In the genomic region with DNA sequence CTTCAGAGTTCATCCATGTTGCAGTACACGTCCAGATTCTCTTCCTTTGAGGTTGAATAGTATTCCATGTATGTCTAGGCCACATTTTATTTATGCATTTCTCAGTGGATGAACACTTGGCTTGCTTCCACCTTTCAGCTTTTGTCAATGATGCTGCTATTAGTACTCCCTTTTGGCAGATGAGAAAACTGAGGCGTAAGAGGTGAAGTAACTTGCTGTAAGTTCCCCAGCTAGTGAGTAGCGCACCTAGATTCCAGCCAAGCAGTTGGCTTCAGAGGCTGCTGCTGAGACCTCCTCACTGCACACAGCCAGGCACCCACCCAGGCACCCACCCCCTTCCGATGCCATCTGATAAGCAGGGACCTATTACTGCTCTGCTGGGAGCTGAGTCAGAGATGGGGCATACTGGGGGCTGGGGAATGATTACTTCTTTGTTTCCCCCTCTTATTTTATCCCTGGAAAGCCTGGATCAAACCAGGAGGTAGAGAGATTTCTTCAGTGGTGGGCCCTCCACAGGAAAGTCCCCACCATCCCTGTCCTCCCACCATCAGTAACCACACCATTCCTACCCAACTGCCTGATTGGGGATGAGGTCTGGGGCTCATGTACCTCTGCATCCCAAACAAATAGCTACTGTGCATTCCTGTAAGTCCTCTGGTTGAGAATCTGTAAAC, we compare ENCODE assay signal across 12 cellular contexts.
A peak's percentile ranks its signal among the peaks of the same experiment; 100 is the strongest.
DNase-seq lines count a peak whose midpoint lies in the region; ATAC-seq and FAIRE-seq lines count a peak whose summit lies in the region.
"Had no signal": no experiment of that assay in that cellular context is flagged by ENCODE, and none has a peak within 500 bp of the region (broad histone marks: within the 10 kb centered on the region; RNA-seq: fewer than 3 reads in every experiment).

No MANE protein-coding gene starts in this region.

- H3K27me3 ChIP-seq in thymus (ENCODE audit: control insufficient read depth, insufficient read depth): no peaks in the 10 kb centered on the region
- H3K27me3 ChIP-seq: left lung had no signal

- H3K4me1 Mint-ChIP-seq in activated naive CD4-positive, alpha-beta T cell treated with anti-CD3 and anti-CD28 coated beads, Interleukin-2, amount 10 ng/mL, durations not matched to agents 7 days and 5 days: peaks cover 37% of the 10 kb centered on the region
- H3K4me1 Mint-ChIP-seq in T-helper 2 cell treated with Interferon-gamma antibody and Interleukin-4, amounts not matched to agents 5 μg/mL and 100 μg/mL, for 36 hours (ENCODE audit: low read depth): peaks cover 53% of the 10 kb centered on the region

- no peak overlapping the region for H3K4me3 Mint-ChIP-seq in activated naive CD4-positive, alpha-beta T cell treated with anti-CD3 and anti-CD28 coated beads, Interleukin-2, amount 10 ng/mL, durations not matched to agents 7 days and 5 days
- H3K4me3 Mint-ChIP-seq in T-helper 2 cell treated with Interferon-gamma antibody and Interleukin-4, amounts not matched to agents 5 μg/mL and 100 μg/mL, for 36 hours: peak overlapping the region; percentile 76

- H3K27ac ChIP-seq in thymus (ENCODE audit: low read depth): peak overlapping the region; percentile 52

- H3K9me3 Mint-ChIP-seq in activated naive CD4-positive, alpha-beta T cell treated with anti-CD3 and anti-CD28 coated beads, Interleukin-2, amount 10 ng/mL, durations not matched to agents 7 days and 5 days: no peaks in the 10 kb centered on the region
- H3K9me3 Mint-ChIP-seq in T-helper 2 cell treated with Interferon-gamma antibody and Interleukin-4, amounts not matched to agents 5 μg/mL and 100 μg/mL, for 36 hours: no peaks in the 10 kb centered on the region

- no peaks in the 10 kb centered on the region for H3K36me3 ChIP-seq in thymus (ENCODE audit: control insufficient read depth, insufficient read depth)
- H3K36me3 ChIP-seq: left lung had no signal

- H3K27ac Mint-ChIP-seq in activated naive CD4-positive, alpha-beta T cell treated with anti-CD3 and anti-CD28 coated beads, Interleukin-2, amount 10 ng/mL, durations not matched to agents 7 days and 5 days: peak overlapping the region; percentile 93
- peak overlapping the region; percentile 94 for H3K27ac Mint-ChIP-seq in T-helper 2 cell treated with Interferon-gamma antibody and Interleukin-4, amounts not matched to agents 5 μg/mL and 100 μg/mL, for 36 hours

- DNase-seq in activated naive CD4-positive, alpha-beta T cell treated with anti-CD3 and anti-CD28 coated beads, Interleukin-2, amount 10 ng/mL, durations not matched to agents 7 days and 5 days: no peak
- DNase-seq in activated naive CD4-positive, alpha-beta T cell (lab: John Stamatoyannopoulos, UW): no peak
- DNase-seq in T-helper 2 cell treated with Interferon-gamma antibody and Interleukin-4, amounts not matched to agents 5 μg/mL and 100 μg/mL, for 36 hours (ENCODE audit: low spot score): no peak
- DNase-seq in fibroblast of peridontal ligament (ENCODE audit: extremely low read depth) (peak; percentile 30), RCC 7860 (ENCODE audit: low spot score) (no peak), cerebellum (ENCODE audit: low spot score) (no peak)
- DNase-seq: foreskin melanocyte, left lung, NCI-H524 treated with DMSO at 0.1 percent for 48 hours had no signal

- FAIRE-seq in RCC 7860 (lab: Jason Lieb, UNC): no peak

- no peak for ATAC-seq in GM19463 (IDR thresholded peaks at IDR 0.05; ENCODE audit: unreplicated experiment)
- ATAC-seq: HCT116 had no signal

- 96% methylated on average over 4 of the region's 4 CpGs for WGBS in thymus

- H3K27me3 Mint-ChIP-seq in activated naive CD4-positive, alpha-beta T cell treated with anti-CD3 and anti-CD28 coated beads, Interleukin-2, amount 10 ng/mL, durations not matched to agents 7 days and 5 days: peaks cover 20% of the 10 kb centered on the region
- H3K27me3 Mint-ChIP-seq in T-helper 2 cell treated with Interferon-gamma antibody and Interleukin-4, amounts not matched to agents 5 μg/mL and 100 μg/mL, for 36 hours (ENCODE audit: low read depth): no peaks in the 10 kb centered on the region

- H3K36me3 Mint-ChIP-seq in activated naive CD4-positive, alpha-beta T cell treated with anti-CD3 and anti-CD28 coated beads, Interleukin-2, amount 10 ng/mL, durations not matched to agents 7 days and 5 days: no peaks in the 10 kb centered on the region
- no peaks in the 10 kb centered on the region for H3K36me3 Mint-ChIP-seq in T-helper 2 cell treated with Interferon-gamma antibody and Interleukin-4, amounts not matched to agents 5 μg/mL and 100 μg/mL, for 36 hours (ENCODE audit: low read depth)

- H3K4me1 ChIP-seq in thymus (ENCODE audit: control insufficient read depth, insufficient read depth, low read length): no peaks in the 10 kb centered on the region

- CTCF ChIA-PET in activated naive CD4-positive, alpha-beta T cell treated with anti-CD3 and anti-CD28 coated beads, Interleukin-2, amount 10 ng/mL, durations not matched to agents 7 days and 5 days (lab: Charles Lee): interaction anchor here (0.7 to 4.6 kb wide), 14 partner anchors 25 to 713 kb away, joined by 3 to 36 read pairs (median 4); no protein-coding TSS in a partner anchor

- no peak overlapping the region for H3K4me3 ChIP-seq in thymus (ENCODE audit: low read length)
- H3K4me3 ChIP-seq: left lung had no signal

- H3K9me3 ChIP-seq in thymus (ENCODE audit: control insufficient read depth): no peaks in the 10 kb centered on the region
- H3K9me3 ChIP-seq: left lung had no signal
